10 cellular contexts compared by ENCODE assay signal in genomic region chr5:44885903-44886302, GRCh38.
DNase-seq lines count a peak whose midpoint lies in the region; ATAC-seq and TF ChIP-seq lines count a peak whose summit lies in the region.
"Had no signal": no experiment of that assay in that cellular context is flagged by ENCODE, and none has a peak within 500 bp of the region (broad histone marks: within the 10 kb centered on the region; RNA-seq: fewer than 3 reads in every experiment).

No MANE protein-coding gene starts in this region.

- POLR2A ChIA-PET in RWPE1 (lab: Yijun Ruan, JAX; ENCODE audit: low non-redundant PET), result no interaction called here

- TF ChIP-seq POLR2A in sigmoid colon (IDR thresholded peaks at IDR 0.05), result no peak

- H3K9me3 ChIP-seq in sigmoid colon, result no peaks in the 10 kb centered on the region
- H3K9me3 ChIP-seq: prostate gland had no signal

- WGBS in sigmoid colon, 2 donors, result 53% methylated on average over 1 of the region's 1 CpG

- DNase-seq in GM10266 (ENCODE audit: extremely low spot score) (peak; percentile 61), RWPE1 (ENCODE audit: low spot score) (peak; percentile 13), NCI-H1417 (lab: John Stamatoyannopoulos, UW) (no peak), OCI-M2 (lab: John Stamatoyannopoulos, UW; ENCODE audit: unreplicated experiment) (no peak), sigmoid colon (no peak), ecto neural progenitor cell (ENCODE audit: low spot score) (no peak)
- DNase-seq: NCI-H2081 treated with DMSO at 0.1 percent for 48 hours had no signal

- TF ChIP-seq CTCF in GM10266 (IDR thresholded peaks at IDR 0.05; ENCODE audit: control insufficient read depth, insufficient read depth, low read depth, missing control alignments) (no peak), RWPE1 (conservative IDR thresholded peaks at IDR 0.05; ENCODE audit: low read depth) (no peak), sigmoid colon (IDR thresholded peaks at IDR 0.05) (no peak)

- H3K27ac ChIP-seq in RWPE1 (no peak overlapping the region), sigmoid colon (no peak overlapping the region)
- H3K27ac ChIP-seq: prostate gland had no signal

- no peak overlapping the region for H3K4me3 ChIP-seq in sigmoid colon
- H3K4me3 ChIP-seq: prostate gland had no signal

- peak; percentile 79 for ATAC-seq in GM19455 (IDR thresholded peaks at IDR 0.05; ENCODE audit: unreplicated experiment)
- ATAC-seq in HG03095 (IDR thresholded peaks at IDR 0.05; ENCODE audit: unreplicated experiment), result peak; percentile 92

- H3K36me3 ChIP-seq in sigmoid colon, result no peaks in the 10 kb centered on the region
- H3K36me3 ChIP-seq: prostate gland had no signal

- CTCF ChIA-PET in RWPE1 (lab: Yijun Ruan, JAX), result interaction anchor here (0.7 kb wide), 1 partner anchor 635 kb away, joined by 4 read pairs; no protein-coding TSS in a partner anchor

- H3K4me1 ChIP-seq in sigmoid colon, result no peaks in the 10 kb centered on the region
- H3K4me1 ChIP-seq: prostate gland had no signal

- no peaks in the 10 kb centered on the region for H3K27me3 ChIP-seq in sigmoid colon

- intact Hi-C loops in sigmoid colon (cut with DNase I), result no loop called here

- TF ChIP-seq EP300 in sigmoid colon (IDR thresholded peaks at IDR 0.05), result no peak

Comparison
In these comparisons a context has a peak if more than half of its experiments do, and no peak if none do; other contexts are left out.
1. DNase-seq: peak in GM10266 (single experiment) and RWPE1 (single experiment); none in NCI-H1417 (0 of 3), OCI-M2 (single experiment), sigmoid colon (single experiment) and ecto neural progenitor cell (single experiment).